Comparison of ENCODE assay signal across 23 cellular contexts in the genomic region with DNA sequence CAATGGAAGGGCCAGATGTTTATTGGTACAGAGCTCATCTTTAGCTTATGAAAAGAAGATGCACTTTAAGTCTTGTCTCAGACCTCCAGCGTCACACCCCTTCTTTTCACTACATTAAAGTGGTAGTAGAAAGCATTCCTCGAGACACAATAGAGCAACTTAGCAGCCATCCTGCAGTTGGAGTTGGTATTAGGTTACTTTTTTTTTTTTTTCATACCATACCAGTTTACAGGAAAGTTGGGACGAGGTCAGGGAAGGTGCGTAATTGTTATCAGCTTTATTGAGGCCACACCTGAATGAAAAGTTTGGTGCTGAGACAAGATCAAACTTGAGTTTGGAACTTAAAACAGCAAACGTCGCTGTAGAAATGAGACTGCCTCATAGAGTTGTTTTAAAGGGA.
"Had no signal": no experiment of that assay in that cellular context is flagged by ENCODE, and none has a peak within 500 bp of the region (broad histone marks: within the 10 kb centered on the region; RNA-seq: fewer than 3 reads in every experiment).

No MANE protein-coding gene starts in this region.

- H3K4me3 ChIP-seq: coronary artery, hepatocyte, sigmoid colon, smooth muscle cell, stomach, transverse colon had no signal

- H3K27ac Mint-ChIP-seq: activated naive CD8-positive, alpha-beta T cell treated with anti-CD3 and anti-CD28 coated beads for 36 hours; endodermal cell; nephron; stimulated activated memory B cell treated with anti-CD40 and anti-IgM and Interleukin-4, amounts not matched to agents 10 μg/mL and 1 μg/mL and 100 μg/mL, for 72 hours; T-helper 1 cell treated with Interleukin-12 subunit alpha and Interleukin-12 subunit beta and Interleukin-4 antibody, amounts not matched to agents 30 μg/mL and 1 μg/mL, for 36 hours had no signal

- H3K79me2 ChIP-seq: hepatocyte had no signal

- H3K27ac ChIP-seq: coronary artery, hepatocyte, sigmoid colon, stomach, transverse colon had no signal

- H3K4me2 ChIP-seq: hepatocyte, smooth muscle cell had no signal

- H3K36me3 ChIP-seq: sigmoid colon, stomach, transverse colon had no signal

- H3K36me3 Mint-ChIP-seq: activated naive CD8-positive, alpha-beta T cell treated with anti-CD3 and anti-CD28 coated beads for 36 hours; stimulated activated memory B cell treated with anti-CD40 and anti-IgM and Interleukin-4, amounts not matched to agents 10 μg/mL and 1 μg/mL and 100 μg/mL, for 72 hours had no signal

- ATAC-seq: left cardiac atrium; stimulated activated memory B cell treated with anti-CD40 and anti-IgM and Interleukin-4, amounts not matched to agents 10 μg/mL and 1 μg/mL and 100 μg/mL, for 72 hours had no signal

- H3K4me1 Mint-ChIP-seq: activated naive CD8-positive, alpha-beta T cell treated with anti-CD3 and anti-CD28 coated beads for 36 hours; nephron had no signal

- H3K4me3 Mint-ChIP-seq: activated naive CD8-positive, alpha-beta T cell treated with anti-CD3 and anti-CD28 coated beads for 36 hours; endodermal cell; nephron; stimulated activated memory B cell treated with anti-CD40 and anti-IgM and Interleukin-4, amounts not matched to agents 10 μg/mL and 1 μg/mL and 100 μg/mL, for 72 hours; T-helper 1 cell treated with Interleukin-12 subunit alpha and Interleukin-12 subunit beta and Interleukin-4 antibody, amounts not matched to agents 30 μg/mL and 1 μg/mL, for 36 hours had no signal

- H3K27me3 ChIP-seq: hepatocyte, sigmoid colon, stomach, transverse colon had no signal

- H2AFZ ChIP-seq: hepatocyte had no signal

- H3K4me1 ChIP-seq: sigmoid colon, transverse colon had no signal

- H3K9me3 Mint-ChIP-seq: activated naive CD8-positive, alpha-beta T cell treated with anti-CD3 and anti-CD28 coated beads for 36 hours; endodermal cell; nephron; stimulated activated memory B cell treated with anti-CD40 and anti-IgM and Interleukin-4, amounts not matched to agents 10 μg/mL and 1 μg/mL and 100 μg/mL, for 72 hours; T-helper 1 cell treated with Interleukin-12 subunit alpha and Interleukin-12 subunit beta and Interleukin-4 antibody, amounts not matched to agents 30 μg/mL and 1 μg/mL, for 36 hours had no signal

- DNase-seq: activated CD4-positive, alpha-beta T cell treated with anti-CD3 and anti-CD28 coated beads for 4 hours; activated CD4-positive, alpha-beta T cell treated with anti-CD3 and anti-CD28 coated beads, Interleukin-2, amount 50 U/mL, for 48 hours; activated CD4-positive, CD25-positive, alpha-beta regulatory T cell; activated naive CD4-positive, alpha-beta T cell treated with Interleukin-2 at 50 U/mL for 16 hours; activated naive CD8-positive, alpha-beta T cell treated with anti-CD3 and anti-CD28 coated beads for 36 hours; activated T-cell treated with anti-CD3 and anti-CD28 coated beads, Interleukin-2, amount 50 U/mL, for 48 hours; endodermal cell; glutamatergic neuron; left cardiac atrium; mesenchymal stem cell; occipital lobe; posterior cingulate gyrus; sigmoid colon; stimulated activated CD4-positive, alpha-beta T cell treated with anti-CD3 and anti-CD28 coated beads, Interleukin-15, amount 100 ng/mL, for 24 hours; stomach; T1000; transverse colon had no signal

- H3K9me3 ChIP-seq: sigmoid colon, stomach, transverse colon had no signal
